Comparison of ENCODE assay signal across 19 cellular contexts in genomic region chr20:20731000-20731944, GRCh38. TPM values are rescaled to one million over a fixed set of nuclear protein-coding genes. Genes with fewer than 3 reads are reported as not detected.
A peak's percentile ranks its signal among the peaks of the same experiment; 100 is the strongest.
DNase-seq lines count a peak whose midpoint lies in the region; ATAC-seq, FAIRE-seq and TF ChIP-seq lines count a peak whose summit lies in the region.
"Had no signal": no experiment of that assay in that cellular context is flagged by ENCODE, and none has a peak within 500 bp of the region (broad histone marks: within the 10 kb centered on the region; RNA-seq: fewer than 3 reads in every experiment).

No MANE protein-coding gene starts in this region.

- TF ChIP-seq RAD21 in A549 (conservative IDR thresholded peaks at IDR 0.05 in 1 of 2, IDR thresholded peaks at IDR 0.05 in 1 of 2): no peak

- WGBS in A549 (ENCODE audit: missing lambda C conversion rate): 45% methylated on average over 11 of the region's 11 CpGs

- H3K36me3 ChIP-seq in astrocyte (ENCODE audit: insufficient read depth, low read length) (no peaks in the 10 kb centered on the region), parathyroid adenoma (ENCODE audit: control insufficient read depth, insufficient read depth, low read length) (no peaks in the 10 kb centered on the region)

- no peak overlapping the region for H3K27ac Mint-ChIP-seq in astrocyte (ENCODE audit: unreplicated experiment)
- no peak overlapping the region for H3K27ac Mint-ChIP-seq in activated CD8-positive, alpha-beta memory T cell treated with anti-CD3 and anti-CD28 coated beads, Interleukin-2, amount 10 ng/mL, durations not matched to agents 7 days and 5 days
- H3K27ac Mint-ChIP-seq: type B pancreatic cell had no signal

- CTCF ChIA-PET in A549 (lab: Yijun Ruan, JAX): interaction anchor here (0.8 to 2.6 kb wide), 3 partner anchors 9 to 38 kb away, joined by 3 to 7 read pairs (median 3); no protein-coding TSS in a partner anchor
- CTCF ChIA-PET in activated CD8-positive, alpha-beta memory T cell treated with anti-CD3 and anti-CD28 coated beads, Interleukin-2, amount 10 ng/mL, durations not matched to agents 7 days and 5 days (lab: Charles Lee): no interaction called here

- no peak for FAIRE-seq in A549 (lab: Jason Lieb, UNC)
- FAIRE-seq in astrocyte (lab: Jason Lieb, UNC): no peak
- FAIRE-seq in H54 (lab: Jason Lieb, UNC): no peak
- FAIRE-seq: GM12878, HTR-8/SVneo had no signal

- H3K9me3 ChIP-seq in A549: no peaks in the 10 kb centered on the region
- no peaks in the 10 kb centered on the region for H3K9me3 ChIP-seq in astrocyte (ENCODE audit: insufficient read depth, low read depth, low read length)
- H3K9me3 ChIP-seq in parathyroid adenoma (ENCODE audit: control insufficient read depth, low read length): no peaks in the 10 kb centered on the region

- no peaks in the 10 kb centered on the region for H4K20me1 ChIP-seq in astrocyte (ENCODE audit: insufficient read depth, low read length)

- H3K4me1 Mint-ChIP-seq in astrocyte (ENCODE audit: low read depth, unreplicated experiment): peaks cover 2% of the 10 kb centered on the region
- H3K4me1 Mint-ChIP-seq in activated CD8-positive, alpha-beta memory T cell treated with anti-CD3 and anti-CD28 coated beads, Interleukin-2, amount 10 ng/mL, durations not matched to agents 7 days and 5 days: peaks cover 9% of the 10 kb centered on the region

- DNase-seq in A549 (ENCODE audit: low read depth in 1 of 2, low spot score in 1 of 2): no peak
- DNase-seq in astrocyte (ENCODE audit: low read depth): no peak
- peak; percentile 94 for DNase-seq in glomerular endothelial cell (ENCODE audit: extremely low read depth, low read depth, low spot score)
- no peak for DNase-seq in activated CD8-positive, alpha-beta memory T cell treated with anti-CD3 and anti-CD28 coated beads, Interleukin-2, amount 10 ng/mL, durations not matched to agents 7 days and 5 days
- no peak for DNase-seq in NCI-H2029 (lab: John Stamatoyannopoulos, UW)
- no peak for DNase-seq in H54 (ENCODE audit: insufficient read length, low spot score)
- DNase-seq: CD8-positive, alpha-beta memory T cell; dorsolateral prefrontal cortex; NCI-H1930; NCI-H510A; stimulated activated CD4-positive, alpha-beta T cell treated with anti-CD3 and anti-CD28 coated beads, Interleukin-4, amount 100 ng/mL, for 4 hours; SW 1271 had no signal

- POLR2A ChIA-PET in A549 (lab: Yijun Ruan, JAX): no interaction called here

- H3K27me3 ChIP-seq in astrocyte (ENCODE audit: insufficient read depth, low read length): peaks cover 2% of the 10 kb centered on the region
- no peaks in the 10 kb centered on the region for H3K27me3 ChIP-seq in parathyroid adenoma (ENCODE audit: control insufficient read depth, insufficient read depth, low read length)
- H3K27me3 ChIP-seq: dorsolateral prefrontal cortex had no signal

- peaks cover under 1% of the 10 kb centered on the region for H3K27me3 Mint-ChIP-seq in astrocyte (ENCODE audit: low read depth, unreplicated experiment)
- H3K27me3 Mint-ChIP-seq in activated CD8-positive, alpha-beta memory T cell treated with anti-CD3 and anti-CD28 coated beads, Interleukin-2, amount 10 ng/mL, durations not matched to agents 7 days and 5 days: peaks cover 3% of the 10 kb centered on the region

- TF ChIP-seq EP300 in A549 (IDR thresholded peaks at IDR 0.05): no peak

- no peaks in the 10 kb centered on the region for H3K36me3 Mint-ChIP-seq in astrocyte (ENCODE audit: low read depth, unreplicated experiment)
- H3K36me3 Mint-ChIP-seq in activated CD8-positive, alpha-beta memory T cell treated with anti-CD3 and anti-CD28 coated beads, Interleukin-2, amount 10 ng/mL, durations not matched to agents 7 days and 5 days: no peaks in the 10 kb centered on the region
- H3K36me3 Mint-ChIP-seq: CD8-positive, alpha-beta memory T cell; type B pancreatic cell had no signal

- H3K79me2 ChIP-seq in astrocyte (ENCODE audit: insufficient read depth, low read length) (no peaks in the 10 kb centered on the region), parathyroid adenoma (no peaks in the 10 kb centered on the region)

- no peak for TF ChIP-seq POLR2A in A549 (IDR thresholded peaks at IDR 0.05; ENCODE audit: low read length)
- no peak for TF ChIP-seq POLR2A in H54 (IDR thresholded peaks at IDR 0.05; ENCODE audit: low read depth, low read length)

- peak overlapping the region; percentile 51 for H3K9ac ChIP-seq in astrocyte (ENCODE audit: low read length)
- H3K9ac ChIP-seq in parathyroid adenoma: no peak overlapping the region

- H2AFZ ChIP-seq in astrocyte (ENCODE audit: low read depth, low read length) (no peak overlapping the region), parathyroid adenoma (no peak overlapping the region)
- H2AFZ ChIP-seq: GM23338 had no signal

- H3K4me3 ChIP-seq in A549 (no peak overlapping the region), astrocyte (ENCODE audit: insufficient read depth, low read depth, low read length) (no peak overlapping the region), parathyroid adenoma (ENCODE audit: low read depth, low read length) (no peak overlapping the region)
- H3K4me3 ChIP-seq: dorsolateral prefrontal cortex, GM12878, GM23338, skin epidermis had no signal

- no peak overlapping the region for H3K4me3 Mint-ChIP-seq in astrocyte (ENCODE audit: unreplicated experiment)
- H3K4me3 Mint-ChIP-seq in activated CD8-positive, alpha-beta memory T cell treated with anti-CD3 and anti-CD28 coated beads, Interleukin-2, amount 10 ng/mL, durations not matched to agents 7 days and 5 days: no peak overlapping the region
- H3K4me3 Mint-ChIP-seq: CD8-positive, alpha-beta memory T cell; GM23338; type B pancreatic cell had no signal

- no peak overlapping the region for H3K27ac ChIP-seq in A549
- H3K27ac ChIP-seq in astrocyte (ENCODE audit: low read depth, low read length): peak overlapping the region; percentile 61
- H3K27ac ChIP-seq in parathyroid adenoma: peak overlapping the region; percentile 45

- ATAC-seq in A549: no peak
- no peak for ATAC-seq in activated CD8-positive, alpha-beta memory T cell treated with anti-CD3 and anti-CD28 coated beads, Interleukin-2, amount 10 ng/mL, durations not matched to agents 7 days and 5 days
- no peak for ATAC-seq in HG03565 (IDR thresholded peaks at IDR 0.05; ENCODE audit: unreplicated experiment)
- ATAC-seq: GM23338 had no signal

- TF ChIP-seq CTCF in A549 (IDR thresholded peaks at IDR 0.05) (no peak), astrocyte (IDR thresholded peaks at IDR 0.05; ENCODE audit: insufficient read depth, low read depth, low read length) (no peak), parathyroid adenoma (IDR thresholded peaks at IDR 0.05) (no peak)

- no peaks in the 10 kb centered on the region for H3K9me3 Mint-ChIP-seq in astrocyte (ENCODE audit: unreplicated experiment)
- H3K9me3 Mint-ChIP-seq in activated CD8-positive, alpha-beta memory T cell treated with anti-CD3 and anti-CD28 coated beads, Interleukin-2, amount 10 ng/mL, durations not matched to agents 7 days and 5 days (ENCODE audit: low read depth): no peaks in the 10 kb centered on the region
- H3K9me3 Mint-ChIP-seq: CD8-positive, alpha-beta memory T cell; GM23338; type B pancreatic cell had no signal

- H3K4me2 ChIP-seq in A549 (no peak overlapping the region), astrocyte (ENCODE audit: low read length) (peak overlapping the region; percentile 46), parathyroid adenoma (ENCODE audit: low read length) (no peak overlapping the region)
- H3K4me2 ChIP-seq: GM23338 had no signal

- H3K4me1 ChIP-seq in A549: 0 out of 3 replicates have a peak, but pooled peaks cover 3% of the 10 kb centered on the region
- peaks cover 5% of the 10 kb centered on the region for H3K4me1 ChIP-seq in astrocyte (ENCODE audit: insufficient read depth, low read length)
- H3K4me1 ChIP-seq in parathyroid adenoma: no peaks in the 10 kb centered on the region

TF ChIP-seq in A549, 52 proteins besides CTCF, POLR2A, EP300 and RAD21:
- TF ChIP-seq MAFK (IDR thresholded peaks at IDR 0.05; ENCODE audit: partially characterized antibody) (peak; percentile 59), ZC3H11A (IDR thresholded peaks at IDR 0.05) (no peak), ATOH8 (CRISPR knock-in tag; IDR thresholded peaks at IDR 0.05; ENCODE audit: low read depth) (no peak), ZSCAN20 (CRISPR knock-in tag; IDR thresholded peaks at IDR 0.05) (no peak)

RNA-seq across cellular contexts. Expression of gene RALGAPA2, which starts 18.8 kb away (rescaled TPM):
- polyA plus RNA-seq in A549 (2011; rRNA removed): 4.7 and 7.0 TPM in 2 replicates
- polyA plus RNA-seq in A549 (2012; cell fraction: cytosol; rRNA removed): 0.94 and 1.3 TPM in 2 replicates
- polyA plus RNA-seq in A549 (2012; cell fraction: nucleus; rRNA removed): 1.9 and 3.0 TPM in 2 replicates
- 3.2 to 4.0 TPM (median 3.7 TPM) in 3 replicates for polyA plus RNA-seq in A549 (2017; fragmentation: RNase III; extraction: RNeasy Plus Mini Kit Qiagen cat#74134 plus additional on column Dnase treatment)
- 10.0 and 11.4 TPM in 2 replicates for polyA minus RNA-seq in A549 (2011; rRNA and poly(A)+ RNA removed)
- total RNA-seq in astrocyte: 6.6 and 7.7 TPM in 2 replicates
- total RNA-seq in glomerular endothelial cell: 67.6 and 98.7 TPM in 2 replicates
- 10 to 100 TPM; 11.7 to 16.0 TPM for total RNA-seq in activated CD8-positive, alpha-beta memory T cell treated with anti-CD3 and anti-CD28 coated beads, Interleukin-2, amount 10 ng/mL, durations not matched to agents 7 days and 5 days

Comparison
In these comparisons a context has a peak if more than half of its experiments do, and no peak if none do; other contexts are left out.
1. H3K27ac ChIP-seq: peak in astrocyte (single experiment) and parathyroid adenoma (single experiment); none in A549 (0 of 2).